ENCODE assay signal across 35 cellular contexts in the genomic region with DNA sequence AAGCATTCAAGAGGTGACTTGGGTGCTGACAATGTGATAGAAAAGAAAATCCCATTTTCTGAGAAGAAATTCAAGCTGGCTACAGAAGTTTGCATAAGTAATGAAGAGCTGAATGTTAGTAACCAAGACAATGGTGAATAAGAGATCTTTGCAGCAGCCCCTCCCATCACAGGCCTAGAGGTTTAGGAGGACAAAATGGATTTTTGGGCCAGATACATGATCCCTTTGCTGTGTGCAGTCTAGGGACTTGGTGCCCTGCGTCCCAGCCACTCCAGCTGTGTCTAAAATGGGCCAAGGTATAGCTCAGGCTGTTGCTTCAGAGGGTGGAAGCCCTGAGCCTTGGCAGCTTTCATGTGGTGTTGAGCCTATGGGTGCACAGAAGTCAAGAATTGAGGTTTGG.
"Had no signal": no experiment of that assay in that cellular context is flagged by ENCODE, and none has a peak within 500 bp of the region (broad histone marks: within the 10 kb centered on the region; RNA-seq: fewer than 3 reads in every experiment).

No MANE protein-coding gene starts in this region.

- H3K4me3 ChIP-seq: MG63 had no signal

- H3K36me3 ChIP-seq: MG63 had no signal

- H3K9me3 ChIP-seq: MG63 had no signal

- DNase-seq: Kasumi-1, MG63, MM.1S, MV-4-11, NCI-H1048, NCI-H1092, NCI-H1092 treated with DMSO at 0.1 percent for 48 hours, NCI-H1105, NCI-H1105 treated with DMSO at 0.1 percent for 48 hours, NCI-H1417, NCI-H1417 treated with DMSO at 0.1 percent for 48 hours, NCI-H1436, NCI-H1436 treated with DMSO at 0.1 percent for 48 hours, NCI-H146, NCI-H1694, NCI-H1694 treated with DMSO at 0.1 percent for 48 hours, NCI-H187, NCI-H187 treated with DMSO at 0.1 percent for 48 hours, NCI-H1930, NCI-H2029, NCI-H2029 treated with DMSO at 0.1 percent for 48 hours, NCI-H2081, NCI-H2081 treated with DMSO at 0.1 percent for 48 hours, NCI-H2107, NCI-H2171, NCI-H2171 treated with DMSO at 0.1 percent for 48 hours, NCI-H2227 treated with DMSO at 0.1 percent for 48 hours, NCI-H226, NCI-H345, NCI-H446, NCI-H446 treated with DMSO at 0.1 percent for 48 hours, NCI-H510A, NCI-H510A treated with DMSO at 0.1 percent for 48 hours, NCI-H524, NCI-H524 treated with DMSO at 0.1 percent for 48 hours had no signal
